Comparison of ENCODE assay signal across 9 cellular contexts in the genomic region with DNA sequence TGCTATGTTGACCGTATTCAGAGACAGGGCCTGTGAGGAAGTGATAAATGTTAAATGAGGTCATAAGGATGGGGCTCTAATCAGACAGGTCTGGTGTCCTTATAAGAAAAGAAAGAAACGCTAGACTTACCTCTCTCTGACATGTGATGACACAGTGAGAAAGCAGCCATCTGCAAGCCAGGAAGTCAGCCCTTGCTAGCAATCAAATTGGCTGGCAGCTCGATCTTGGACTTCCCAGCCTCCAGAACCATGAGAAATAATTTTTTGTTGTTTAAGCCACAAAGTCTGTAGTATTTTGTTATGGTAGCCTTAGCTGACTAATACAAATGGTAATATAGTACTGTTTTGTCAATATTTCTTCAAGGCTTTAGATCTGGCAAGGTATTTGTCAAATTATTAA.
"Had no signal": no experiment of that assay in that cellular context is flagged by ENCODE, and none has a peak within 500 bp of the region (broad histone marks: within the 10 kb centered on the region; RNA-seq: fewer than 3 reads in every experiment).

No MANE protein-coding gene starts in this region.

- H3K4me3 Mint-ChIP-seq: GM23338, H9 had no signal

- DNase-seq: H9, HCEC 1CT, IMR-90, KBM-7 had no signal

- H3K9ac ChIP-seq: KMS-11 had no signal

- H3K4me1 Mint-ChIP-seq: GM23338, H9 had no signal

- ATAC-seq: GM23338 had no signal

- H3K4me3 ChIP-seq: GM23338 had no signal

- H3K27ac Mint-ChIP-seq: GM23338, H9 had no signal

- H2AFZ ChIP-seq: GM23338 had no signal

- FAIRE-seq: H1, H54 had no signal

- H3K4me2 ChIP-seq: GM23338, KMS-11 had no signal

- H3K27ac ChIP-seq: HL-60, KMS-11 had no signal
